ENCODE assay signal across 8 cellular contexts in genomic region chr2:155310589-155310988, GRCh38.
A peak's percentile ranks its signal among the peaks of the same experiment; 100 is the strongest.
DNase-seq lines count a peak whose midpoint lies in the region; ATAC-seq and TF ChIP-seq lines count a peak whose summit lies in the region.

No MANE protein-coding gene starts in this region.

- H3K9ac ChIP-seq in fibroblast of lung (ENCODE audit: insufficient read depth, low read length): no peak overlapping the region
- no peak overlapping the region for H3K9ac ChIP-seq in smooth muscle cell (ENCODE audit: low read depth)

- DNase-seq in NCI-H82 (lab: John Stamatoyannopoulos, UW) (peak; percentile 54), NCI-H82 treated with DMSO at 0.1 percent for 48 hours (lab: John Stamatoyannopoulos, UW; ENCODE audit: unreplicated experiment) (no peak), OCI-LY7 (ENCODE audit: low spot score) (peak; percentile 50), fibroblast of lung (ENCODE audit: low read depth in 2 of 2) (peak; percentile 1 to 48), smooth muscle cell (lab: John Stamatoyannopoulos, UW; ENCODE audit: unreplicated experiment) (no peak), GOT3 (lab: John Stamatoyannopoulos, UW) (no peak)

- H3K36me3 ChIP-seq in OCI-LY7 (ENCODE audit: insufficient read depth, low read length): no peaks in the 10 kb centered on the region
- no peaks in the 10 kb centered on the region for H3K36me3 ChIP-seq in fibroblast of lung (ENCODE audit: control insufficient read depth, insufficient read depth, low read length)
- no peaks in the 10 kb centered on the region for H3K36me3 ChIP-seq in smooth muscle cell (ENCODE audit: low read depth)

- WGBS in smooth muscle cell (ENCODE audit: low lambda C conversion rate): 18% methylated on average over 3 of the region's 3 CpGs

- H2AFZ ChIP-seq in OCI-LY7 (ENCODE audit: low read length): 0 out of 2 replicates have a peak overlapping the region, but pooled peaks have one; percentile 35
- no peak overlapping the region for H2AFZ ChIP-seq in fibroblast of lung (ENCODE audit: low read length)
- H2AFZ ChIP-seq in smooth muscle cell (ENCODE audit: low read depth): no peak overlapping the region

- no peak overlapping the region for H3K4me2 ChIP-seq in OCI-LY7 (ENCODE audit: low read length)
- no peak overlapping the region for H3K4me2 ChIP-seq in fibroblast of lung (ENCODE audit: extremely low read depth, insufficient read depth, low read length)
- no peak overlapping the region for H3K4me2 ChIP-seq in smooth muscle cell

- peak; percentile 86 for TF ChIP-seq CTCF in OCI-LY7 (conservative IDR thresholded peaks at IDR 0.05; ENCODE audit: low read length)
- TF ChIP-seq CTCF in fibroblast of lung (conservative IDR thresholded peaks at IDR 0.05 in 1 of 2, IDR thresholded peaks at IDR 0.05 in 1 of 2; ENCODE audit: low read depth in 1 of 2, low read length in 2 of 2): peak in 1 of 2 donors; percentile 35
- peak; percentile 66 for TF ChIP-seq CTCF in smooth muscle cell (IDR thresholded peaks at IDR 0.05; ENCODE audit: borderline replicate concordance, insufficient read depth, poor library complexity, severe bottlenecking)

- H3K79me2 ChIP-seq in OCI-LY7 (ENCODE audit: insufficient read depth, low read depth, low read length) (no peaks in the 10 kb centered on the region), fibroblast of lung (ENCODE audit: control insufficient read depth, insufficient read depth, low read length) (no peaks in the 10 kb centered on the region), smooth muscle cell (ENCODE audit: low read depth) (no peaks in the 10 kb centered on the region)

- no peaks in the 10 kb centered on the region for H3K9me2 ChIP-seq in OCI-LY7 (ENCODE audit: insufficient read depth, low read length)

- H3K4me3 ChIP-seq in OCI-LY7 (ENCODE audit: low read depth, low read length, poor library complexity, severe bottlenecking) (no peak overlapping the region), fibroblast of lung (replicated peaks in 1 of 4; ENCODE audit: control extremely low read depth in 1 of 4, insufficient read depth in 1 of 4, low read depth in 3 of 4, low read length in 4 of 4) (no peak overlapping the region), smooth muscle cell (no peak overlapping the region)

- no peaks in the 10 kb centered on the region for H3K4me1 ChIP-seq in OCI-LY7 (ENCODE audit: insufficient read depth, low read length, poor library complexity, severe bottlenecking)
- H3K4me1 ChIP-seq in fibroblast of lung (ENCODE audit: control insufficient read depth, extremely low read depth, insufficient read depth, low read length): no peaks in the 10 kb centered on the region
- H3K4me1 ChIP-seq in smooth muscle cell (ENCODE audit: low read depth): no peaks in the 10 kb centered on the region

- H3K27me3 ChIP-seq in fibroblast of lung (ENCODE audit: control insufficient read depth, insufficient read depth, low read length) (no peaks in the 10 kb centered on the region), smooth muscle cell (ENCODE audit: low read depth) (no peaks in the 10 kb centered on the region)

- no peaks in the 10 kb centered on the region for H4K20me1 ChIP-seq in OCI-LY7 (ENCODE audit: insufficient read depth, low read length)
- H4K20me1 ChIP-seq in fibroblast of lung (ENCODE audit: control insufficient read depth, extremely low read depth, insufficient read depth, low read length): no peaks in the 10 kb centered on the region
- H4K20me1 ChIP-seq in smooth muscle cell (ENCODE audit: low read depth): no peaks in the 10 kb centered on the region

- intact Hi-C loops in OCI-LY7 (cut with micrococcal nuclease; ENCODE audit: unreplicated experiment): loop anchor here (5.0 kb wide), 2 partner anchors 688 to 858 kb away; no protein-coding TSS in a partner anchor

- no peaks in the 10 kb centered on the region for H3F3A ChIP-seq in smooth muscle cell (ENCODE audit: low read depth)

- CTCF ChIA-PET in OCI-LY7 (lab: Charles Lee; ENCODE audit: unreplicated experiment): no interaction called here

- H3K27ac ChIP-seq in OCI-LY7 (ENCODE audit: low read depth, low read length, poor library complexity, severe bottlenecking) (no peak overlapping the region), fibroblast of lung (ENCODE audit: insufficient read depth, low read length) (no peak overlapping the region), smooth muscle cell (ENCODE audit: low read depth) (no peak overlapping the region)

- ATAC-seq in HG03469 (IDR thresholded peaks at IDR 0.05; ENCODE audit: unreplicated experiment): peak; percentile 57
- no peak for ATAC-seq in HG02852 (IDR thresholded peaks at IDR 0.05; ENCODE audit: unreplicated experiment)

- H3K9me3 ChIP-seq in OCI-LY7 (ENCODE audit: low read length) (no peaks in the 10 kb centered on the region), fibroblast of lung (ENCODE audit: control insufficient read depth, insufficient read depth, low read depth, low read length) (no peaks in the 10 kb centered on the region), smooth muscle cell (replicated peaks; ENCODE audit: low read depth) (no peaks in the 10 kb centered on the region)

- POLR2A ChIA-PET in OCI-LY7 (lab: Charles Lee): interaction anchor here (1.2 kb wide), 1 partner anchor 11 kb away, joined by 3 read pairs; no protein-coding TSS in a partner anchor

- no TSS peak for BruUV-seq in OCI-LY7 (replicated peaks; lab: Mats Ljungman, UMichigan)

Comparison
In these comparisons a context has a peak if more than half of its experiments do, and no peak if none do; other contexts are left out.
1. DNase-seq: peak in NCI-H82 (single experiment), OCI-LY7 (single experiment) and fibroblast of lung (2 of 2); none in NCI-H82 treated with DMSO at 0.1 percent for 48 hours (single experiment), smooth muscle cell (single experiment) and GOT3 (single experiment).